In the genomic region with DNA sequence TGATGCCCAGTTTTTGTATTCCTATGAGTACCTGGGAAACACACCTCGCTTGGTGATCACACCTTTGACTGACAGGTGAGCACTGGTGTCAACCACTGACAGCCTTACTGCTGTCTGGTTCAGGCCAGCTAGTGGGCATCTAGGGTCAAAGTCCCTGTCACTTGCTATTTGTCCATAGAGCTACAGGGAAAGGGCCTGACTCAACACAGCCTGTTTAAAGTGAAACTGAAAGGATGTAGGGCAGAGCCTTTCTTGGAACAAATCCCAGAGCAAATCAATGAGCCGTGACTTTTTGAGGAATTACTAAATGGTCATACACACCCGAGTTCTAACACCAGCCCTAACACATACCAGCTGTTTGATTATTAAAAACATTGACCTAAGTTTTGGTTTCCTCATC, we compare ENCODE assay signal across 12 cellular contexts.
DNase-seq lines count a peak whose midpoint lies in the region; ATAC-seq, FAIRE-seq and TF ChIP-seq lines count a peak whose summit lies in the region.
"Had no signal": no experiment of that assay in that cellular context is flagged by ENCODE, and none has a peak within 500 bp of the region (broad histone marks: within the 10 kb centered on the region; RNA-seq: fewer than 3 reads in every experiment).

No MANE protein-coding gene starts in this region.

- intact Hi-C loops in ascending aorta (cut with DNase I), result no loop called here

- no peak overlapping the region for H3K27ac ChIP-seq in A549
- no peak overlapping the region for H3K27ac ChIP-seq in tibial nerve
- no peak overlapping the region for H3K27ac ChIP-seq in ascending aorta

- no peak for DNase-seq in A549 (ENCODE audit: low read depth in 1 of 2, low spot score in 1 of 2)
- DNase-seq in HT-29 (ENCODE audit: low spot score), result peak; percentile 46
- DNase-seq in SW480 (ENCODE audit: low spot score), result peak; percentile 81
- peak; percentile 92 for DNase-seq in kidney glomerular epithelial cell (lab: John Stamatoyannopoulos, UW)
- DNase-seq in tibial nerve (ENCODE audit: low spot score in 2 of 2), result no peak
- DNase-seq in ascending aorta (ENCODE audit: low spot score in 2 of 2), result no peak
- DNase-seq: activated CD4-positive, alpha-beta T cell treated with anti-CD3 and anti-CD28 coated beads, Interleukin-2, amount 10 ng/mL, durations not matched to agents 24 days and 14 days; activated T-cell treated with anti-CD3 and anti-CD28 coated beads, Interleukin-2, amount 50 U/mL, for 48 hours; NCI-H1092 treated with DMSO at 0.1 percent for 48 hours; NCI-H524 treated with DMSO at 0.1 percent for 48 hours had no signal

- no peak for TF ChIP-seq CTCF in A549 (IDR thresholded peaks at IDR 0.05)
- TF ChIP-seq CTCF in tibial nerve (IDR thresholded peaks at IDR 0.05), result no peak
- no peak for TF ChIP-seq CTCF in ascending aorta (IDR thresholded peaks at IDR 0.05)

- no peak for FAIRE-seq in A549 (lab: Jason Lieb, UNC)

- CTCF ChIA-PET in A549 (lab: Yijun Ruan, JAX), result no interaction called here

- TF ChIP-seq RAD21 in A549 (conservative IDR thresholded peaks at IDR 0.05 in 1 of 2, IDR thresholded peaks at IDR 0.05 in 1 of 2), result no peak

- H3K27me3 ChIP-seq in tibial nerve (no peaks in the 10 kb centered on the region), ascending aorta (no peaks in the 10 kb centered on the region)

- WGBS in A549 (ENCODE audit: missing lambda C conversion rate), result 3% methylated on average over 3 of the region's 3 CpGs
- 27 to 33% methylated on average over 3 of the region's 3 CpGs for WGBS in tibial nerve, 2 donors

- H3K4me3 ChIP-seq in A549, result no peak overlapping the region
- H3K4me3 ChIP-seq in tibial nerve, result no peak overlapping the region
- no peak overlapping the region for H3K4me3 ChIP-seq in ascending aorta

- H3K9me3 ChIP-seq in A549 (no peaks in the 10 kb centered on the region), tibial nerve (no peaks in the 10 kb centered on the region), ascending aorta (no peaks in the 10 kb centered on the region)

- TF ChIP-seq EP300 in A549 (IDR thresholded peaks at IDR 0.05) (no peak), tibial nerve (IDR thresholded peaks at IDR 0.05) (no peak)

- peak overlapping the region; percentile 30; the same call in 1 of the 3 replicates for H3K4me2 ChIP-seq in A549

- TF ChIP-seq POLR2A in A549 (IDR thresholded peaks at IDR 0.05; ENCODE audit: low read length), result no peak
- no peak for TF ChIP-seq POLR2A in tibial nerve (IDR thresholded peaks at IDR 0.05)

- POLR2A ChIA-PET in A549 (lab: Yijun Ruan, JAX), result no interaction called here

- ATAC-seq in A549 (no peak), GM21360 (IDR thresholded peaks at IDR 0.05; ENCODE audit: unreplicated experiment) (no peak), HG03354 (IDR thresholded peaks at IDR 0.05; ENCODE audit: poor library complexity, severe bottlenecking, unreplicated experiment) (no peak)

- no peaks in the 10 kb centered on the region for H3K36me3 ChIP-seq in tibial nerve
- H3K36me3 ChIP-seq in ascending aorta, result no peaks in the 10 kb centered on the region

- no peaks in the 10 kb centered on the region for H3K4me1 ChIP-seq in A549
- H3K4me1 ChIP-seq in tibial nerve, result peaks cover 0 to 7% (median 0%) of the 10 kb centered on the region in 4 donors
- H3K4me1 ChIP-seq in ascending aorta, result no peaks in the 10 kb centered on the region

TF ChIP-seq in A549, 52 proteins besides CTCF, POLR2A, EP300 and RAD21:
- TF ChIP-seq JUN (IDR thresholded peaks at IDR 0.05) (no peak), BCL3 (IDR thresholded peaks at IDR 0.05) (no peak), FOXS1 (CRISPR knock-in tag; IDR thresholded peaks at IDR 0.05) (no peak), RFX5 (IDR thresholded peaks at IDR 0.05) (no peak), SREBF2 (IDR thresholded peaks at IDR 0.05) (no peak), CEBPB (IDR thresholded peaks at IDR 0.05) (no peak), GATA3 (IDR thresholded peaks at IDR 0.05; ENCODE audit: borderline replicate concordance) (no peak), HOXB13 (CRISPR knock-in tag; IDR thresholded peaks at IDR 0.05; ENCODE audit: low read depth) (no peak), PHF8 (IDR thresholded peaks at IDR 0.05; ENCODE audit: borderline replicate concordance, low read depth) (no peak), EHF (CRISPR knock-in tag; IDR thresholded peaks at IDR 0.05) (no peak), RCOR1 (IDR thresholded peaks at IDR 0.05; ENCODE audit: low read depth, low read length) (no peak), TP53 (CRISPR knock-in tag; IDR thresholded peaks at IDR 0.05) (no peak), TFCP2L1 (CRISPR knock-in tag; IDR thresholded peaks at IDR 0.05) (no peak), ELK1 (IDR thresholded peaks at IDR 0.05; ENCODE audit: low read depth, low read length) (no peak), E2F6 (IDR thresholded peaks at IDR 0.05; ENCODE audit: borderline replicate concordance, low read depth) (no peak), ZSCAN20 (CRISPR knock-in tag; IDR thresholded peaks at IDR 0.05) (no peak), FOSB (CRISPR knock-in tag; IDR thresholded peaks at IDR 0.05) (no peak), SMC3 (IDR thresholded peaks at IDR 0.05) (no peak), HOXB5 (CRISPR knock-in tag; IDR thresholded peaks at IDR 0.05) (no peak)
- TF ChIP-seq, protein P1, sequence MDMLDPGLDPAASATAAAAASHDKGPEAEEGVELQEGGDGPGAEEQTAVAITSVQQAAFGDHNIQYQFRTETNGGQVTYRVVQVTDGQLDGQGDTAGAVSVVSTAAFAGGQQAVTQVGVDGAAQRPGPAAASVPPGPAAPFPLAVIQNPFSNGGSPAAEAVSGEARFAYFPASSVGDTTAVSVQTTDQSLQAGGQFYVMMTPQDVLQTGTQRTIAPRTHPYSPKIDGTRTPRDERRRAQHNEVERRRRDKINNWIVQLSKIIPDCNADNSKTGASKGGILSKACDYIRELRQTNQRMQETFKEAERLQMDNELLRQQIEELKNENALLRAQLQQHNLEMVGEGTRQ (IDR thresholded peaks at IDR 0.05), result no peak

Comparison
In these comparisons a context has a peak if more than half of its experiments do, and no peak if none do; other contexts are left out.
1. DNase-seq: peak in HT-29 (single experiment), SW480 (single experiment) and kidney glomerular epithelial cell (single experiment); none in A549 (0 of 2), tibial nerve (0 of 2) and ascending aorta (0 of 2).